20 cellular contexts compared by ENCODE assay signal in genomic region chr12:5923043-5923605, GRCh38. TPM values are rescaled to one million over a fixed set of nuclear protein-coding genes. Genes with fewer than 3 reads are reported as not detected.
DNase-seq lines count a peak whose midpoint lies in the region; ATAC-seq, FAIRE-seq and TF ChIP-seq lines count a peak whose summit lies in the region.
"Had no signal": no experiment of that assay in that cellular context is flagged by ENCODE, and none has a peak within 500 bp of the region (broad histone marks: within the 10 kb centered on the region; RNA-seq: fewer than 3 reads in every experiment).

No MANE protein-coding gene starts in this region.

- no peaks in the 10 kb centered on the region for H3F3A ChIP-seq in GM23338 (replicated peaks; ENCODE audit: low read depth)

- H3K4me1 ChIP-seq in GM23338 (ENCODE audit: insufficient read depth) = no peaks in the 10 kb centered on the region
- H3K4me1 ChIP-seq in NT2/D1 (ENCODE audit: insufficient read depth, insufficient read length) = peaks cover 22% of the 10 kb centered on the region
- H3K4me1 ChIP-seq in endothelial cell of umbilical vein (ENCODE audit: control insufficient read depth, extremely low read depth, insufficient read depth, low read length) = no peaks in the 10 kb centered on the region
- H3K4me1 ChIP-seq: HAP-1 had no signal

- H4K20me1 ChIP-seq in GM23338 (replicated peaks; ENCODE audit: insufficient read depth) = no peaks in the 10 kb centered on the region
- H4K20me1 ChIP-seq in endothelial cell of umbilical vein (replicated peaks; ENCODE audit: control insufficient read depth, extremely low read depth, insufficient read depth, low read length) = no peaks in the 10 kb centered on the region
- H4K20me1 ChIP-seq: BLaER1 treated with 17β-estradiol and CSF1 and Interleukin-3, amounts not matched to agents 10 nM and 100 nM had no signal

- POLR2A ChIA-PET in endothelial cell of umbilical vein (lab: Charles Lee) = no interaction called here

- no peaks in the 10 kb centered on the region for H3K36me3 ChIP-seq in GM23338 (ENCODE audit: insufficient read depth)
- H3K36me3 ChIP-seq in NT2/D1 (ENCODE audit: insufficient read depth, insufficient read length, low read length) = no peaks in the 10 kb centered on the region
- peaks cover 25 to 58% of the 10 kb centered on the region in 2 experiments for H3K36me3 ChIP-seq in endothelial cell of umbilical vein (ENCODE audit: control insufficient read depth in 2 of 2, extremely low read depth in 1 of 2, insufficient read depth in 2 of 2, low read length in 2 of 2)
- H3K36me3 ChIP-seq: BLaER1 treated with 17β-estradiol and CSF1 and Interleukin-3, amounts not matched to agents 10 nM and 100 nM; HAP-1 had no signal

- TF ChIP-seq CTCF in GM23338 (conservative IDR thresholded peaks at IDR 0.05; ENCODE audit: low read depth in 2 of 2) (no peak), endothelial cell of umbilical vein (IDR thresholded peaks at IDR 0.05; ENCODE audit: extremely low read depth in 1 of 2, insufficient read depth in 1 of 2, low read depth in 1 of 2, low read length in 2 of 2) (no peak)

- H3K27ac ChIP-seq in GM23338 (ENCODE audit: low read depth) (no peak overlapping the region), endothelial cell of umbilical vein (ENCODE audit: insufficient read depth, low read depth, low read length) (no peak overlapping the region)
- H3K27ac ChIP-seq: BLaER1 treated with 17β-estradiol and CSF1 and Interleukin-3, amounts not matched to agents 10 nM and 100 nM had no signal

- no peak for FAIRE-seq in endothelial cell of umbilical vein (lab: Jason Lieb, UNC)

- peaks cover 8% of the 10 kb centered on the region; the same call in 1 of the 2 replicates for H3K9me2 ChIP-seq in GM23338 (ENCODE audit: insufficient read depth)
- H3K9me2 ChIP-seq: SK-N-SH had no signal

- H3K79me2 ChIP-seq in GM23338 (replicated peaks; ENCODE audit: insufficient read depth) (no peaks in the 10 kb centered on the region), endothelial cell of umbilical vein (ENCODE audit: control insufficient read depth, insufficient read depth, low read length) (no peaks in the 10 kb centered on the region)

- in situ Hi-C loops in KBM-7 (cut with MboI; ENCODE audit: low pct_unique_long_range_greater_than_20kb, low sequenced_read_pairs) = no loop called here

- H3K9me1 ChIP-seq in endothelial cell of umbilical vein (replicated peaks; ENCODE audit: control insufficient read depth, extremely low read depth, insufficient read depth, low read length) = no peaks in the 10 kb centered on the region

- H3K4me2 ChIP-seq in GM23338 = no peak overlapping the region
- no peak overlapping the region for H3K4me2 ChIP-seq in endothelial cell of umbilical vein (ENCODE audit: insufficient read depth, low read length)
- H3K4me2 ChIP-seq: BLaER1 treated with 17β-estradiol and CSF1 and Interleukin-3, amounts not matched to agents 10 nM and 100 nM; SK-N-SH had no signal

- intact Hi-C loops in endothelial cell of umbilical vein (cut with micrococcal nuclease) = no loop called here

- no peak overlapping the region for H3K4me3 ChIP-seq in GM23338
- no peak overlapping the region for H3K4me3 ChIP-seq in NT2/D1 (ENCODE audit: insufficient read length, low read depth)
- no peak overlapping the region for H3K4me3 ChIP-seq in endothelial cell of umbilical vein (replicated peaks in 1 of 3; ENCODE audit: insufficient read depth in 1 of 3, low read depth in 1 of 3, low read length in 3 of 3)
- H3K4me3 ChIP-seq: BLaER1 treated with 17β-estradiol and CSF1 and Interleukin-3, amounts not matched to agents 10 nM and 100 nM; HAP-1 had no signal

- CTCF ChIA-PET in endothelial cell of umbilical vein (lab: Charles Lee) = no interaction called here

- peak overlapping the region; percentile 2 for H3K9ac ChIP-seq in NT2/D1 (ENCODE audit: insufficient read length, low read depth)
- H3K9ac ChIP-seq in endothelial cell of umbilical vein (replicated peaks; ENCODE audit: extremely low read depth, insufficient read depth, low read length) = no peak overlapping the region
- H3K9ac ChIP-seq: BLaER1 treated with 17β-estradiol and CSF1 and Interleukin-3, amounts not matched to agents 10 nM and 100 nM; SK-N-SH had no signal

- no peaks in the 10 kb centered on the region for H3K9me3 Mint-ChIP-seq in GM23338
- H3K9me3 Mint-ChIP-seq: CD8-positive, alpha-beta T cell had no signal

- no peak for DNase-seq in GM23338 (ENCODE audit: low spot score)
- no peak for DNase-seq in NT2/D1 (ENCODE audit: low read depth, low spot score)
- no peak for DNase-seq in endothelial cell of umbilical vein (ENCODE audit: low read depth, low spot score)
- DNase-seq in ureter (ENCODE audit: low spot score) = peak; percentile 19
- DNase-seq in stimulated activated CD4-positive, alpha-beta T cell treated with anti-CD3 and anti-CD28 coated beads, Interleukin-2, amount 100 ng/mL, for 24 hours = no peak
- DNase-seq in KBM-7 = no peak
- DNase-seq: Calu3, NCI-H1092 treated with DMSO at 0.1 percent for 48 hours, NCI-H146, NCI-H2029 treated with DMSO at 0.1 percent for 48 hours, NCI-H510A treated with DMSO at 0.1 percent for 48 hours, NCI-H774, PC-3, RPMI8226, SHP77 treated with DMSO at 0.1 percent for 48 hours, SK-N-SH had no signal

- dilution Hi-C loops in endothelial cell of umbilical vein (cut with MboI; ENCODE audit: extremely low pct_ligation_motif_present, low sequenced_read_pairs) = no loop called here

- BruUV-seq in endothelial cell of umbilical vein (replicated peaks; lab: Mats Ljungman, UMichigan) = no TSS peak

- H3K4me1 Mint-ChIP-seq in GM23338 = peaks cover 8% of the 10 kb centered on the region

- H2AFZ ChIP-seq in GM23338 (no peak overlapping the region), endothelial cell of umbilical vein (ENCODE audit: low read depth, low read length) (no peak overlapping the region)

- peaks cover 6% of the 10 kb centered on the region for H3K27me3 Mint-ChIP-seq in GM23338 (ENCODE audit: insufficient read depth, low read depth, poor library complexity)

- peak overlapping the region; percentile 58; the same call in 1 of the 2 replicates for H3K27ac Mint-ChIP-seq in GM23338
- H3K27ac Mint-ChIP-seq: CD8-positive, alpha-beta T cell had no signal

- H3K36me3 Mint-ChIP-seq in GM23338 (ENCODE audit: low read depth) = peaks cover 7% of the 10 kb centered on the region; the same call in 2 of the 3 replicates
- H3K36me3 Mint-ChIP-seq: CD8-positive, alpha-beta T cell had no signal

- H3K27me3 ChIP-seq in GM23338 (ENCODE audit: insufficient read depth) (no peaks in the 10 kb centered on the region), NT2/D1 (ENCODE audit: insufficient read depth, insufficient read length) (peaks cover 5% of the 10 kb centered on the region), endothelial cell of umbilical vein (ENCODE audit: control insufficient read depth in 2 of 2, insufficient read depth in 2 of 2, low read length in 2 of 2) (no peaks in the 10 kb centered on the region)
- H3K27me3 ChIP-seq: BLaER1 treated with 17β-estradiol and CSF1 and Interleukin-3, amounts not matched to agents 10 nM and 100 nM had no signal

- peak; percentile 45 for TF ChIP-seq POLR2A in endothelial cell of umbilical vein (IDR thresholded peaks at IDR 0.05; ENCODE audit: low read depth, low read length)

- H3K9me3 ChIP-seq in NT2/D1 (ENCODE audit: insufficient read depth, low read length) (peaks cover 3% of the 10 kb centered on the region; the same call in 1 of the 2 replicates), endothelial cell of umbilical vein (replicated peaks; ENCODE audit: control insufficient read depth, insufficient read depth, low read length) (no peaks in the 10 kb centered on the region)
- H3K9me3 ChIP-seq: BLaER1 treated with 17β-estradiol and CSF1 and Interleukin-3, amounts not matched to agents 10 nM and 100 nM; HAP-1; SK-N-SH had no signal

- H3K4me3 Mint-ChIP-seq in GM23338 = no peak overlapping the region
- H3K4me3 Mint-ChIP-seq: CD8-positive, alpha-beta T cell had no signal

- no peak for ATAC-seq in GM23338
- ATAC-seq in GM18873 (IDR thresholded peaks at IDR 0.05; ENCODE audit: low FRiP score, unreplicated experiment) = no peak
- ATAC-seq: CD8-positive, alpha-beta T cell; PC-3 had no signal

TF ChIP-seq in GM23338, 12 proteins besides CTCF, POLR2A, EP300 and RAD21:
- TF ChIP-seq ETS1 (IDR thresholded peaks at IDR 0.05) = no peak
- no peak for TF ChIP-seq STAT1 (IDR thresholded peaks at IDR 0.05; ENCODE audit: unreplicated experiment)
- no peak for TF ChIP-seq ZNF114 (CRISPR knock-in tag; IDR thresholded peaks at IDR 0.05)

TF ChIP-seq in endothelial cell of umbilical vein, 7 proteins besides CTCF, POLR2A, EP300 and RAD21:
- TF ChIP-seq POLR2AphosphoS5 (IDR thresholded peaks at IDR 0.05; ENCODE audit: insufficient read depth, low read depth, low read length) = no peak
- TF ChIP-seq GATA2 (IDR thresholded peaks at IDR 0.05; ENCODE audit: insufficient read depth, insufficient read length, low read depth, low read length) = no peak
- TF ChIP-seq MYC (IDR thresholded peaks at IDR 0.05; ENCODE audit: low read depth, low read length) = no peak
- TF ChIP-seq FOS (IDR thresholded peaks at IDR 0.05; ENCODE audit: borderline replicate concordance, insufficient read depth, low read length) = no peak
- TF ChIP-seq EZH2 (IDR thresholded peaks at IDR 0.05; ENCODE audit: borderline replicate concordance, low read depth, low read length, severe bottlenecking) = no peak
- no peak for TF ChIP-seq MAX (IDR thresholded peaks at IDR 0.05; ENCODE audit: insufficient read depth, insufficient read length)
- TF ChIP-seq JUN (IDR thresholded peaks at IDR 0.05; ENCODE audit: borderline replicate concordance, insufficient read depth, insufficient read length, low read depth) = no peak

RNA-seq across cellular contexts. Expression of gene ANO2, which starts 21.9 kb away (rescaled TPM):
- 3.3 and 4.6 TPM in 2 replicates for total RNA-seq in GM23338 (2014; rRNA removed; shearing (Covaris generic))
- polyA plus RNA-seq in GM23338 (2016; fragmentation: Nextera tagmentation; extraction: Ambion mirVana) (1.9 and 2.3 TPM in 2 replicates), endothelial cell of umbilical vein (15.4 TPM in 2 replicates)
- total RNA-seq in endothelial cell of umbilical vein (51.6 and 65.0 TPM in 2 replicates), ureter (4.2 TPM)
- 11.2 and 17.6 TPM in 2 replicates for polyA plus RNA-seq in endothelial cell of umbilical vein (2011; cell fraction: cytosol; rRNA removed)
- polyA plus RNA-seq in endothelial cell of umbilical vein (2011; cell fraction: nucleus; rRNA removed) = 119 and 143 TPM in 2 replicates
- 8.2 and 12.8 TPM in 2 replicates for polyA plus RNA-seq in endothelial cell of umbilical vein (2012)
- polyA minus RNA-seq in endothelial cell of umbilical vein = 99.4 and 128 TPM in 2 replicates
- polyA minus RNA-seq in endothelial cell of umbilical vein (2011; cell fraction: cytosol; rRNA and poly(A)+ RNA removed) = 0.41 TPM
- polyA minus RNA-seq in endothelial cell of umbilical vein (2011; cell fraction: nucleus; rRNA and poly(A)+ RNA removed) = 240 and 297 TPM in 2 replicates
- total RNA-seq: Calu3; CD8-positive, alpha-beta T cell; PC-3 had no signal
- polyA plus RNA-seq: SK-N-SH had no signal
